Comparison of ENCODE assay signal across 8 cellular contexts in genomic region chr19:2619076-2619475, GRCh38.
DNase-seq lines count a peak whose midpoint lies in the region; ATAC-seq, FAIRE-seq and TF ChIP-seq lines count a peak whose summit lies in the region.

No MANE protein-coding gene starts in this region.

- no peaks in the 10 kb centered on the region; a peak in 1 of 4 replicates for H3K79me2 ChIP-seq in H1 (ENCODE audit: control insufficient read depth in 1 of 2, insufficient read depth in 2 of 2, low read length in 2 of 2)

- H3K27ac ChIP-seq in Panc1 (ENCODE audit: low read length) (peak overlapping the region; percentile 68), H1 (ENCODE audit: low read depth, low read length) (no peak overlapping the region), stomach (peak overlapping the region in 4 of 5 donors; percentile 22 to 87 (median 52))

- no peak for TF ChIP-seq EP300 in H1 (IDR thresholded peaks at IDR 0.05; ENCODE audit: borderline replicate concordance in 1 of 2, low read depth in 2 of 2, low read length in 2 of 2)
- TF ChIP-seq EP300 in stomach (IDR thresholded peaks at IDR 0.05) = no peak

- H3K9ac ChIP-seq in H1 (replicated peaks in 1 of 4; ENCODE audit: extremely low read depth in 1 of 4, low read depth in 3 of 4, low read length in 3 of 4) = no peak overlapping the region

- H3K14ac ChIP-seq in H1 (ENCODE audit: insufficient read length) = no peak overlapping the region

- WGBS in H1 (ENCODE audit: extremely low coverage in 1 of 2, insufficient coverage in 1 of 2, insufficient read length in 1 of 2, insufficient replicate concordance in 2 of 2, low coverage in 1 of 2, low lambda C conversion rate in 2 of 2, missing lambda C conversion rate in 1 of 2), 2 experiments = 91% methylated on average over 6 of the region's 6 CpGs; no CpG with 5 or more reads in 1 of the 2 experiments
- WGBS in stomach, 5 donors = 70 to 80% (median 75%) methylated on average over 6 of the region's 6 CpGs

- H3K4me3 Mint-ChIP-seq in activated T-cell treated with anti-CD3 and anti-CD28 coated beads, Interleukin-2, amount 50 U/mL, for 4 hours = peak overlapping the region; percentile 54

- H2AFZ ChIP-seq in H1 (ENCODE audit: low read length) = no peak overlapping the region

- H3K9me3 ChIP-seq in Panc1 (ENCODE audit: control insufficient read depth, insufficient read depth, low read depth, low read length) (no peaks in the 10 kb centered on the region), H1 (ENCODE audit: insufficient read depth in 2 of 2, low read depth in 1 of 2, low read length in 1 of 2) (peaks cover 5 to 9% of the 10 kb centered on the region in 2 experiments; a peak in 3 of 4 replicates), stomach (peaks cover 0 to 7% (median 0%) of the 10 kb centered on the region in 4 donors)

- FAIRE-seq in H1 (lab: Jason Lieb, UNC) = no peak

- no peak overlapping the region for H2BK20ac ChIP-seq in H1 (ENCODE audit: low read length)

- H3K18ac ChIP-seq in H1 (ENCODE audit: extremely low read depth, low read length) = no peak overlapping the region

- H4K20me1 ChIP-seq in H1 (replicated peaks in 1 of 2; ENCODE audit: control insufficient read depth in 1 of 2, insufficient read depth in 2 of 2, low read length in 2 of 2) = no peaks in the 10 kb centered on the region

- H3K4me3 ChIP-seq in Panc1 (ENCODE audit: low read depth in 2 of 2, low read length in 2 of 2) (no peak overlapping the region), H1 (ENCODE audit: extremely low read depth in 1 of 4, insufficient read depth in 2 of 4, low read depth in 3 of 4, low read length in 4 of 4) (no peak overlapping the region), stomach (no peak overlapping the region)

- H2BK12ac ChIP-seq in H1 (ENCODE audit: low read depth, low read length) = no peak overlapping the region

- no peak overlapping the region for H4K91ac ChIP-seq in H1 (replicated peaks; ENCODE audit: insufficient read length, low read length)

- H3K4ac ChIP-seq in H1 (replicated peaks; ENCODE audit: insufficient read length, low read depth, low read length) = no peak overlapping the region

- intact Hi-C loops in Panc1 (cut with micrococcal nuclease; ENCODE audit: unreplicated experiment) (no loop called here), stomach (cut with DNase I; ENCODE audit: low total_unique reads) (no loop called here)

- DNase-seq in activated T-cell treated with anti-CD3 and anti-CD28 coated beads, Interleukin-2, amount 50 U/mL, for 4 hours = no peak
- DNase-seq in activated T-cell treated with anti-CD3 and anti-CD28 coated beads, Interleukin-2, amount 50 U/mL, for 1 hour = no peak
- DNase-seq in Panc1 (ENCODE audit: low read depth, low spot score) (no peak), H1 (ENCODE audit: low read depth in 1 of 2, low spot score in 2 of 2) (no peak), stomach (no peak), NCI-H1105 treated with DMSO at 0.1 percent for 48 hours (lab: John Stamatoyannopoulos, UW) (no peak), GM10266 (ENCODE audit: extremely low spot score) (no peak), GM19240 (ENCODE audit: insufficient read length, low spot score) (no peak)

- H3K4me1 Mint-ChIP-seq in activated T-cell treated with anti-CD3 and anti-CD28 coated beads, Interleukin-2, amount 50 U/mL, for 4 hours (ENCODE audit: low read depth) = peaks cover 66% of the 10 kb centered on the region

- no peak overlapping the region for H2BK5ac ChIP-seq in H1 (ENCODE audit: low read depth, low read length)

- H3K23ac ChIP-seq in H1 (ENCODE audit: insufficient read length) = no peak overlapping the region

- no peak overlapping the region for H2AK5ac ChIP-seq in H1 (ENCODE audit: low read depth, low read length)

- H3K27me3 ChIP-seq in Panc1 (ENCODE audit: control insufficient read depth, insufficient read depth, low read length) = no peaks in the 10 kb centered on the region
- H3K27me3 ChIP-seq in H1 (replicated peaks in 1 of 4; ENCODE audit: control insufficient read depth in 3 of 4, extremely low read depth in 1 of 4, insufficient read depth in 3 of 4, low read length in 3 of 4) = peaks cover 0 to 7% (median 2%) of the 10 kb centered on the region in 4 experiments; a peak in 1 of 7 replicates
- H3K27me3 ChIP-seq in stomach = no peaks in the 10 kb centered on the region

- CTCF ChIA-PET in Panc1 (lab: Charles Lee) (interaction anchor here (0.5 to 0.7 kb wide), 3 partner anchors 18 to 117 kb away, joined by 4 to 6 read pairs (median 4); no protein-coding TSS in a partner anchor), H1 (lab: Charles Lee; ENCODE audit: partially characterized antibody) (interaction anchor here (0.8 to 1.5 kb wide), 4 partner anchors 15 to 156 kb away, joined by 3 to 5 read pairs (median 3); no protein-coding TSS in a partner anchor)

- POLR2A ChIA-PET in Panc1 (lab: Charles Lee) (no interaction called here), H1 (lab: Charles Lee; ENCODE audit: partially characterized antibody) (interaction anchor here (1.4 to 12.5 kb wide), 2 partner anchors 10 to 142 kb away, joined by 4 to 135 read pairs; partner anchors contain the start of gene GADD45B)

- TF ChIP-seq CTCF in Panc1 (IDR thresholded peaks at IDR 0.05) = no peak
- TF ChIP-seq CTCF in H1 (IDR thresholded peaks at IDR 0.05; ENCODE audit: control extremely low read depth in 1 of 3, insufficient read depth in 1 of 3, low read depth in 1 of 3, low read length in 3 of 3) = no peak
- TF ChIP-seq CTCF in stomach (IDR thresholded peaks at IDR 0.05) = no peak
- TF ChIP-seq CTCF in GM10266 (IDR thresholded peaks at IDR 0.05; ENCODE audit: control insufficient read depth, insufficient read depth, low read depth, missing control alignments) = no peak

- no peak for ATAC-seq in activated T-cell treated with anti-CD3 and anti-CD28 coated beads, Interleukin-2, amount 50 U/mL, for 4 hours
- 0 out of 2 replicates have a peak, but pooled peaks have one; percentile 18 for ATAC-seq in Panc1

- H3K23me2 ChIP-seq in H1 (ENCODE audit: low read depth, low read length) = no peaks in the 10 kb centered on the region

- TF ChIP-seq RAD21 in H1 (IDR thresholded peaks at IDR 0.05 in 1 of 2, conservative IDR thresholded peaks at IDR 0.05 in 1 of 2; ENCODE audit: low read depth in 2 of 2, low read length in 2 of 2) = no peak

- no peaks in the 10 kb centered on the region for H3K79me1 ChIP-seq in H1 (ENCODE audit: low read depth, low read length)

- no peaks in the 10 kb centered on the region for H3K9me3 Mint-ChIP-seq in activated T-cell treated with anti-CD3 and anti-CD28 coated beads, Interleukin-2, amount 50 U/mL, for 4 hours

- H3K56ac ChIP-seq in H1 (replicated peaks; ENCODE audit: insufficient read length, low read depth, low read length) = no peak overlapping the region

- BruUV-seq in Panc1 (replicated peaks; lab: Mats Ljungman, UMichigan) = no TSS peak

- H3K36me3 Mint-ChIP-seq in activated T-cell treated with anti-CD3 and anti-CD28 coated beads, Interleukin-2, amount 50 U/mL, for 4 hours (ENCODE audit: insufficient read depth) = no peaks in the 10 kb centered on the region

- in situ Hi-C loops in Panc1 (cut with HindIII; ENCODE audit: low pct_unique_long_range_greater_than_20kb, low sequenced_read_pairs) = no loop called here

- no peak overlapping the region for H2BK120ac ChIP-seq in H1 (replicated peaks; ENCODE audit: low read depth, low read length)

- H4K8ac ChIP-seq in H1 (ENCODE audit: extremely low read depth, insufficient read depth, low read length) = no peak overlapping the region

- H4K5ac ChIP-seq in H1 (ENCODE audit: insufficient read length, low read depth, low read length) = no peak overlapping the region

- no peak overlapping the region for H3K4me2 ChIP-seq in H1 (ENCODE audit: insufficient read depth in 1 of 2, low read depth in 2 of 2, low read length in 2 of 2)

- H3K36me3 ChIP-seq in Panc1 (ENCODE audit: control insufficient read depth, insufficient read depth, low read length) (no peaks in the 10 kb centered on the region), H1 (ENCODE audit: control insufficient read depth in 2 of 4, insufficient read depth in 4 of 4, low read length in 3 of 4) (no peaks in the 10 kb centered on the region), stomach (no peaks in the 10 kb centered on the region)

- H3K4me1 ChIP-seq in Panc1 (ENCODE audit: control insufficient read depth, insufficient read depth, low read length) (peaks cover 28% of the 10 kb centered on the region), H1 (replicated peaks in 1 of 4; ENCODE audit: control insufficient read depth in 3 of 4, insufficient read depth in 4 of 4, low read length in 3 of 4) (peaks cover 0 to 3% (median 0%) of the 10 kb centered on the region in 4 experiments; a peak in 1 of 7 replicates), stomach (peaks cover 14 to 70% (median 40%) of the 10 kb centered on the region in 4 donors)

- no peaks in the 10 kb centered on the region for H3K27me3 Mint-ChIP-seq in activated T-cell treated with anti-CD3 and anti-CD28 coated beads, Interleukin-2, amount 50 U/mL, for 4 hours (ENCODE audit: low read depth)

- TF ChIP-seq POLR2A in H1 (IDR thresholded peaks at IDR 0.05; ENCODE audit: control extremely low read depth in 1 of 2, low read depth in 2 of 2, low read length in 2 of 2) (no peak), stomach (IDR thresholded peaks at IDR 0.05) (no peak)

- H2BK15ac ChIP-seq in H1 (ENCODE audit: low read length) = no peak overlapping the region

TF ChIP-seq in H1, 55 proteins besides CTCF, POLR2A, EP300 and RAD21:
- TF ChIP-seq ASH2L (IDR thresholded peaks at IDR 0.05; ENCODE audit: low read length) (no peak), POU5F1 (IDR thresholded peaks at IDR 0.05; ENCODE audit: low read depth, low read length) (no peak), FOSL1 (IDR thresholded peaks at IDR 0.05; ENCODE audit: insufficient read depth, low read depth, low read length) (no peak), TAF7 (optimal IDR thresholded peaks at IDR 0.05; ENCODE audit: borderline replicate concordance, low read depth, low read length) (no peak), CHD2 (IDR thresholded peaks at IDR 0.05; ENCODE audit: low read length) (no peak), TCF12 (IDR thresholded peaks at IDR 0.05; ENCODE audit: low read depth, low read length) (no peak), MAFK (IDR thresholded peaks at IDR 0.05; ENCODE audit: low read depth, low read length) (peak; percentile 61; the same call in 1 of the 2 replicates), SAP30 (IDR thresholded peaks at IDR 0.05; ENCODE audit: insufficient read depth, insufficient replicate concordance, low read length) (no peak), EZH2 (IDR thresholded peaks at IDR 0.05; ENCODE audit: low read depth, low read length, severe bottlenecking) (no peak), SP1 (IDR thresholded peaks at IDR 0.05; ENCODE audit: low read depth, low read length) (0 out of 2 replicates have a peak, but pooled peaks have one; percentile 16), CEBPB (IDR thresholded peaks at IDR 0.05; ENCODE audit: low read depth, low read length) (no peak), KDM5A (IDR thresholded peaks at IDR 0.05; ENCODE audit: low read length) (no peak), KDM1A (IDR thresholded peaks at IDR 0.05; ENCODE audit: borderline replicate concordance, low read length) (no peak), CBX5 (IDR thresholded peaks at IDR 0.05; ENCODE audit: low read depth, low read length) (no peak), RNF2 (IDR thresholded peaks at IDR 0.05; ENCODE audit: borderline replicate concordance, low read depth, low read length, missing control alignments, poor library complexity, severe bottlenecking) (no peak)
